ENCODE assay signal across 1 cellular context in genomic region chr9:121550569-121551512, GRCh38.
A peak's percentile ranks its signal among the peaks of the same experiment; 100 is the strongest.
TF ChIP-seq lines count a peak whose summit lies in the region.

No MANE protein-coding gene starts in this region.

TF ChIP-seq in GM12878, 131 proteins besides CTCF, POLR2A, EP300 and RAD21 (continued from another document):
- TF ChIP-seq CBFB (IDR thresholded peaks at IDR 0.05; ENCODE audit: low read depth), result no peak
- no peak for TF ChIP-seq RFX5 (IDR thresholded peaks at IDR 0.05; ENCODE audit: low read depth, low read length)
- TF ChIP-seq JUNB (IDR thresholded peaks at IDR 0.05), result no peak
- TF ChIP-seq CHD1 (IDR thresholded peaks at IDR 0.05; ENCODE audit: low read depth, low read length), result no peak
- no peak for TF ChIP-seq GABPA (IDR thresholded peaks at IDR 0.05; ENCODE audit: low read depth)
- TF ChIP-seq ATF2 (IDR thresholded peaks at IDR 0.05; ENCODE audit: low read length), result no peak
- TF ChIP-seq ZNF622 (IDR thresholded peaks at IDR 0.05), result no peak
- TF ChIP-seq BHLHE40 (IDR thresholded peaks at IDR 0.05; ENCODE audit: borderline replicate concordance in 1 of 2, low read depth in 2 of 2, low read length in 1 of 2), result 0 out of 4 replicates have a peak, but pooled peaks of 1 of the 2 experiments have one; percentile 2
- no peak for TF ChIP-seq ESRRA (IDR thresholded peaks at IDR 0.05; ENCODE audit: low read length)
- no peak for TF ChIP-seq YBX1 (IDR thresholded peaks at IDR 0.05)
- peak; percentile 48; the same call in 1 of the 2 replicates for TF ChIP-seq RB1 (IDR thresholded peaks at IDR 0.05; ENCODE audit: borderline replicate concordance)
TF ChIP-seq in GM12878: peak in this region for 3.
